In the genomic region with DNA sequence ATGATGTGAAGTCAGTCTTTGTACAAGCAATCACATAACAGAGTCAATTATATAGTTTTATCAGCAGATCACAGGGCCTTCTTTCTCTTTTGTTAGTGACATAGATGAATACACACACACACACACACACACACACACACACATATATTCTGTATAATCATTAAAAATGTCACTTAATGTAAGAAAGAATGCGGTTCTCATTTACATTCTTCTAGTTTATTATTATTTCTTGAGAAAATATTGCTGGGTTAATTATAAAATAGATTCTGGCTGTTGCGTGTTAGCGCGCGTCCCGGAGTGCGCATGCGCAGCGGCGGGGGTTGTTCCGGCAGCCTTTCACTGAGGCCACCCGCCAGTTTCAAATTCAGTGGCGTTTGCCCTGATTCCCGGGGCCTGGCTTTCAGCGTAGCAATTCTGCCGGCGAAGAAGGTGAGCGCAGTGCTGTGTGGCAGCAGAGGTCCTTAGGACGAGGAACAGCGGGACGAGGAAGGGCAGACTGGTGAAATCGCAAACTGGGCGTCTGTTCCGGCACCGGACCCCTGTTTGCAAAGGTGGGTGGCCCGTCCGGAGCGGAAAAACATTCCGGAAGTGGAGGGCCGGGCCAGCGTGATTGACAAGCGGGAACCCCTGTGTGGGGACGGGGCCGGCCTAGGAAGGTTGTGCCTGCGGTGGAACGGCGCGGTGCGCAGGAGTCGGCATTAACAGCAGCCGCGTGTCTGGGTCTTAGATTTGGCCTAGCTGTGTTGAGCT, we compare ENCODE assay signal across 8 cellular contexts.
A peak's percentile ranks its signal among the peaks of the same experiment; 100 is the strongest.
DNase-seq lines count a peak whose midpoint lies in the region; ATAC-seq and TF ChIP-seq lines count a peak whose summit lies in the region.
"Not testable (repeated sequence)": the region's sequence is repeated elsewhere in the genome, so short reads cannot be mapped to it uniquely, and the experiment has no call there.

No MANE protein-coding gene starts in this region.

- peak overlapping the region; percentile 28 for H3K4me2 ChIP-seq in mesenchymal stem cell (ENCODE audit: low read length, poor library complexity, severe bottlenecking)

- H3K9ac ChIP-seq in endocrine pancreas (ENCODE audit: control insufficient read depth, insufficient read depth, low read length) = not testable (repeated sequence)
- peak overlapping the region; percentile 78 for H3K9ac ChIP-seq in mesenchymal stem cell (ENCODE audit: low read length)

- H3K79me1 ChIP-seq in mesenchymal stem cell (replicated peaks; ENCODE audit: low read length, poor library complexity, severe bottlenecking) = not testable (repeated sequence)

- not testable (repeated sequence) for H3K4me1 Mint-ChIP-seq in CD14-positive monocyte

- not testable (repeated sequence) for H3K36me3 Mint-ChIP-seq in CD14-positive monocyte

- H3K27me3 ChIP-seq in endocrine pancreas (ENCODE audit: control insufficient read depth, insufficient read depth, low read length); mesenchymal stem cell (ENCODE audit: control insufficient read depth in 1 of 2, insufficient read depth in 1 of 2, low read length in 2 of 2): not testable (repeated sequence)

- H3K18ac ChIP-seq in mesenchymal stem cell (ENCODE audit: low read depth in 1 of 2, low read length in 2 of 2) = not testable (repeated sequence)

- H3K27ac Mint-ChIP-seq in CD14-positive monocyte = peak overlapping the region in 5 of 7 donors; percentile 81 to 94 (median 90)

- H3K27me3 Mint-ChIP-seq in CD14-positive monocyte (ENCODE audit: low read depth in 3 of 3) = not testable (repeated sequence)

- H2BK15ac ChIP-seq in mesenchymal stem cell (ENCODE audit: low read depth, poor library complexity, severe bottlenecking) = not testable (repeated sequence)

- H3K4ac ChIP-seq in mesenchymal stem cell (ENCODE audit: low read depth in 1 of 2, low read length in 2 of 2) = not testable (repeated sequence)

- not testable (repeated sequence) for H3K9me3 Mint-ChIP-seq in CD14-positive monocyte

- not testable (repeated sequence) for H2AK5ac ChIP-seq in mesenchymal stem cell (ENCODE audit: low read length, severe bottlenecking)

- H3K9me3 ChIP-seq in endocrine pancreas (ENCODE audit: control insufficient read depth, low read length); mesenchymal stem cell (ENCODE audit: control insufficient read depth, low read length): not testable (repeated sequence)

- not testable (repeated sequence) for H4K8ac ChIP-seq in mesenchymal stem cell (ENCODE audit: low read length)

- peak; percentile 89 for ATAC-seq in GM21381 (IDR thresholded peaks at IDR 0.05; ENCODE audit: unreplicated experiment)

- H3K14ac ChIP-seq in mesenchymal stem cell (ENCODE audit: low read length in 2 of 2) = not testable (repeated sequence)

- WGBS in mesenchymal stem cell = under 1% methylated on average over 16 of the region's 42 CpGs

- peak overlapping the region; percentile 75 to 92 for H3K4me3 Mint-ChIP-seq in CD14-positive monocyte

- not testable (repeated sequence) for H3K23ac ChIP-seq in mesenchymal stem cell (ENCODE audit: low read length in 2 of 2)

- H4K91ac ChIP-seq in mesenchymal stem cell (ENCODE audit: low read length) = not testable (repeated sequence)

- not testable (repeated sequence) for H2AFZ ChIP-seq in mesenchymal stem cell (ENCODE audit: low read depth, low read length)

- peak overlapping the region; percentile 64 for H3K4me3 ChIP-seq in Jurkat, Clone E6-1 (ENCODE audit: low read length)
- H3K4me3 ChIP-seq in endocrine pancreas (ENCODE audit: control insufficient read depth, insufficient read depth, low read length) (peak overlapping the region; percentile 85), mesenchymal stem cell (ENCODE audit: insufficient read depth in 1 of 2, low read depth in 1 of 2, low read length in 2 of 2) (peak overlapping the region; percentile 60 to 74)

- intact Hi-C loops in CD14-positive monocyte (cut with micrococcal nuclease) = not testable (repeated sequence)

- H3K36me3 ChIP-seq in endocrine pancreas (ENCODE audit: control insufficient read depth, insufficient read depth, low read length); mesenchymal stem cell (ENCODE audit: control insufficient read depth in 1 of 2, insufficient read depth in 2 of 2, low read depth in 1 of 2, low read length in 2 of 2): not testable (repeated sequence)

- not testable (repeated sequence) for H2BK5ac ChIP-seq in mesenchymal stem cell (ENCODE audit: low read depth, low read length, poor library complexity, severe bottlenecking)

- H2BK120ac ChIP-seq in mesenchymal stem cell (ENCODE audit: low read depth, low read length) = not testable (repeated sequence)

- H3K27ac ChIP-seq in mesenchymal stem cell (ENCODE audit: low read length, poor library complexity, severe bottlenecking) = not testable (repeated sequence)

- not testable (repeated sequence) for H2BK12ac ChIP-seq in mesenchymal stem cell (ENCODE audit: low read length in 2 of 2)

- not testable (repeated sequence) for H3K4me1 ChIP-seq in endocrine pancreas (ENCODE audit: control insufficient read depth, insufficient read depth, low read length); mesenchymal stem cell (ENCODE audit: control insufficient read depth, insufficient read depth, low read depth, low read length)

- DNase-seq in CD14-positive monocyte (ENCODE audit: low spot score) (peak; percentile 49), OCI-M1 (lab: John Stamatoyannopoulos, UW) (peak; percentile 80), mesenchymal stem cell (peak; percentile 77)
- peak; percentile 82 for DNase-seq in Jurkat, Clone E6-1 (ENCODE audit: low read depth, low spot score)
- peak; percentile 71 for DNase-seq in activated CD8-positive, alpha-beta memory T cell treated with anti-CD3 and anti-CD28 coated beads, Interleukin-2, amount 50 U/mL, for 4 hours
- peak; percentile 56 to 82 for DNase-seq in stimulated activated CD4-positive, alpha-beta T cell treated with anti-CD3 and anti-CD28 coated beads, Interleukin-4, amount 100 ng/mL, for 48 hours (ENCODE audit: low read depth in 2 of 2)

- not testable (repeated sequence) for TF ChIP-seq CTCF in CD14-positive monocyte (IDR thresholded peaks at IDR 0.05)
